Comparison of ENCODE assay signal across 31 cellular contexts in the genomic region with DNA sequence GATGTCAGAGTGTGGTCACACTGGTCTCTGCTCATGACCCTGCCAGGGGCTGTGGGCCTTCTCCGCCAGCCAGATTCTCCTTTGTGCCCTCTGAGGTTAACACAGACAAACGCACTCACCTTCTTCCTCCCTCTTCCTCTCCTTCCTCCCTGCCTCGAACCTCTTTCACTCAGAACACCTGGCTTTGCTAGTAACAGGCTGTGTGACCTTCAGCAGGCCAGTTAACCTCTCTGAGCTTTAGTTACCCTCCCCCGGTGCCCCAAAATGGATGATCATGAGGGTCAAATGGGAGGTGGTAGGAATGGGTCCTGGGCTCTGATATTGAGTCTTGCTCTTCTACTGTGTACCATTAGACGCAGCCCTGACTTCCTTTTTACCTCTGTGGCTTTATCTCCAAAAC.
"Had no signal": no experiment of that assay in that cellular context is flagged by ENCODE, and none has a peak within 500 bp of the region (broad histone marks: within the 10 kb centered on the region; RNA-seq: fewer than 3 reads in every experiment).

No MANE protein-coding gene starts in this region.

- H3K4me3 ChIP-seq: breast epithelium, gastrocnemius medialis, left lung, lung, mucosa of descending colon, ovary, prostate gland, sigmoid colon, suprapubic skin, tibial artery, upper lobe of right lung had no signal

- DNase-seq: activated CD4-positive, alpha-beta memory T cell treated with anti-CD3 and anti-CD28 coated beads, Interleukin-2, amount 10 ng/mL, durations not matched to agents 7 days and 5 days; activated CD4-positive, alpha-beta T cell treated with anti-CD3 and anti-CD28 coated beads for 48 hours; activated CD8-positive, alpha-beta memory T cell treated with anti-CD3 and anti-CD28 coated beads, Interleukin-2, amount 50 U/mL, for 48 hours; activated gamma-delta T cell treated with Interleukin-2 at 50 U/mL for 16 hours; activated naive CD4-positive, alpha-beta T cell treated with anti-CD3 and anti-CD28 coated beads, Interleukin-2, amount 50 U/mL, for 16 hours; activated T-cell treated with anti-CD3 and anti-CD28 coated beads, Interleukin-2, amount 50 U/mL, for 24 hours; central memory CD4-positive, alpha-beta T cell; effector CD4-positive, alpha-beta T cell; gastrocnemius medialis; hypothalamus; left lung; mucosa of descending colon; nephron progenitor cell; ovary; retina; sigmoid colon; small intestine; stimulated activated CD4-positive, alpha-beta T cell treated with anti-CD3 and anti-CD28 coated beads, Interleukin-4, amount 100 ng/mL, for 4 hours; stimulated activated CD8-positive, alpha-beta memory T cell treated with anti-CD3 and anti-CD28 coated beads, Interleukin-4, amount 100 ng/mL, for 48 hours; stimulated activated naive CD4-positive, alpha-beta T cell; T-helper 9 cell; tibial artery; upper lobe of right lung had no signal

- H3K4me3 Mint-ChIP-seq: activated CD4-positive, alpha-beta memory T cell treated with anti-CD3 and anti-CD28 coated beads, Interleukin-2, amount 10 ng/mL, durations not matched to agents 7 days and 5 days; activated T-cell treated with anti-CD3 and anti-CD28 coated beads, Interleukin-2, amount 50 U/mL, for 24 hours; dendritic cell treated with granulocyte-macrophage colony-stimulating factor and Interleukin-4, amounts not matched to agents 40 ng/mL and 50 ng/mL, for 4 days; nephron progenitor cell had no signal

- H3K36me3 ChIP-seq: breast epithelium, gastrocnemius medialis, left lung, ovary, prostate gland, sigmoid colon, suprapubic skin, tibial artery, upper lobe of right lung had no signal

- H3K4me1 ChIP-seq: breast epithelium, gastrocnemius medialis, prostate gland, upper lobe of right lung had no signal

- H3K27me3 Mint-ChIP-seq: activated CD4-positive, alpha-beta memory T cell treated with anti-CD3 and anti-CD28 coated beads, Interleukin-2, amount 10 ng/mL, durations not matched to agents 7 days and 5 days; activated T-cell treated with anti-CD3 and anti-CD28 coated beads, Interleukin-2, amount 50 U/mL, for 24 hours; dendritic cell treated with granulocyte-macrophage colony-stimulating factor and Interleukin-4, amounts not matched to agents 40 ng/mL and 50 ng/mL, for 4 days had no signal

- ATAC-seq: activated CD4-positive, CD25-positive, alpha-beta regulatory T cell treated with anti-CD3 and anti-CD28 coated beads, Interleukin-2, amount 50 U/mL, for 24 hours; gastrocnemius medialis; mucosa of descending colon; upper lobe of right lung had no signal

- H3K9me3 ChIP-seq: breast epithelium, gastrocnemius medialis, left lung, mucosa of descending colon, neutrophil, ovary, prostate gland, sigmoid colon, suprapubic skin, tibial artery, upper lobe of right lung had no signal

- H3K27me3 ChIP-seq: breast epithelium, neutrophil, ovary, sigmoid colon, suprapubic skin, tibial artery, upper lobe of right lung had no signal

- H3K27ac Mint-ChIP-seq: activated CD4-positive, alpha-beta memory T cell treated with anti-CD3 and anti-CD28 coated beads, Interleukin-2, amount 10 ng/mL, durations not matched to agents 7 days and 5 days; activated T-cell treated with anti-CD3 and anti-CD28 coated beads, Interleukin-2, amount 50 U/mL, for 24 hours; dendritic cell treated with granulocyte-macrophage colony-stimulating factor and Interleukin-4, amounts not matched to agents 40 ng/mL and 50 ng/mL, for 4 days; nephron progenitor cell had no signal

- H3K27ac ChIP-seq: breast epithelium, gastrocnemius medialis, left lung, neutrophil, ovary, prostate gland, sigmoid colon, suprapubic skin, tibial artery, upper lobe of right lung, VCaP had no signal
